ENCODE assay signal across 8 cellular contexts in genomic region chr4:89294583-89295244, GRCh38.
DNase-seq lines count a peak whose midpoint lies in the region; ATAC-seq lines count a peak whose summit lies in the region.

No MANE protein-coding gene starts in this region.

- H3K9me3 Mint-ChIP-seq in memory B cell = peaks cover 2% of the 10 kb centered on the region

- H3K27me3 Mint-ChIP-seq in memory B cell = peaks cover 1% of the 10 kb centered on the region

- ATAC-seq in GM18867 (IDR thresholded peaks at IDR 0.05; ENCODE audit: unreplicated experiment) = peak; percentile 82
- ATAC-seq in GM21825 (IDR thresholded peaks at IDR 0.05; ENCODE audit: unreplicated experiment) = peak; percentile 77
- ATAC-seq in memory B cell (ENCODE audit: low read depth) = peak; percentile 72

- peaks cover 2% of the 10 kb centered on the region for H3K36me3 Mint-ChIP-seq in memory B cell

- DNase-seq in NAMALWA (ENCODE audit: low spot score) (peak; percentile 27), memory B cell (ENCODE audit: low spot score in 2 of 2) (no peak), NCI-H446 treated with DMSO at 0.1 percent for 48 hours (lab: John Stamatoyannopoulos, UW) (no peak), head of caudate nucleus (no peak), NCI-H524 treated with DMSO at 0.1 percent for 48 hours (lab: John Stamatoyannopoulos, UW) (no peak), medulla oblongata (ENCODE audit: extremely low spot score) (no peak)

- H3K4me1 Mint-ChIP-seq in memory B cell = peaks cover 28% of the 10 kb centered on the region

- H3K4me3 Mint-ChIP-seq in memory B cell = no peak overlapping the region

- peak overlapping the region; percentile 12 for H3K27ac Mint-ChIP-seq in memory B cell

- intact Hi-C loops in head of caudate nucleus (cut with DNase I) = no loop called here
